Comparison of ENCODE assay signal across 12 cellular contexts in the genomic region with DNA sequence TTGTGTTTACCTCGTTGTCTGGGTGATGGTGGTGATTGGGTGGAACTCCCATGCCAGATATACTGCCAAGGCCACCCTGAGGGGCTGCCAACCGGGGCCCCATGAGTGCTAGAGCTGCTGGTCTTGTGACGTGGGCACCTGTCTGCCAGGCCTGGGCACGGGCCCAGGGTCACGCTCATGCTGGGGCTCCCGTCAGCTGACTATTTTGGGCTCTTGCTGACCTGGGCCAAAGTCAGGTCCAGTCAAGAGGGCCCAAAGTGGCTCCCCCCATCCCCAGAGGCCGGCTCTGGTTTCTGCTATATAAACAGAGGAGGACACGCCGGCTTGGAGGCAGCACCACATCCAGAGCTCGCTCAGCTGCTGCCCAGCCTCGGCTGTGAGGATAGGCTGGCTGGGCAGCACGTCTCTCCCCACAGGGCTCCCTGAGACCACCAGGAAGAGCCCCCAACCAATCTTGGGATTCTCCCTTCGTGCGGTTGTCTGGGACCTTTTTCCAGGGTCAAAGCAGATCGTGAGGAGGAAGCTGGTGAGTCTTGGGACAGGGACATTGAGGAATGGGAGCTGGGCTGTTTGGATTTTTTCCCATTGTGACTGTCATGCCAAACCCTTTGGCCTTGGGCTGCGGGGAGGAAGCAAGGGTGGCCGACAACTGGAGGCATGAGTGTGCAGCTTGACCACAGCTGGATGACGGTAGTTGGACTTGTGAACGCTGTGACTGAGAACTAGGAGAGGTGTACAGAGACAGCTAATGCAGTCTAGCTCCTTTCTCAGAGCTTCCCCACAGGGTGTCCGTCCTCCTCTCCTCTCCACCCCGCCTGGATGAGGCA. TPM values are rescaled to one million over a fixed set of nuclear protein-coding genes. Genes with fewer than 3 reads are reported as not detected.
A peak's percentile ranks its signal among the peaks of the same experiment; 100 is the strongest.
DNase-seq lines count a peak whose midpoint lies in the region; ATAC-seq and TF ChIP-seq lines count a peak whose summit lies in the region.
"Had no signal": no experiment of that assay in that cellular context is flagged by ENCODE, and none has a peak within 500 bp of the region (broad histone marks: within the 10 kb centered on the region; RNA-seq: fewer than 3 reads in every experiment).

No MANE protein-coding gene starts in this region.

- peak overlapping the region; percentile 64 for H3K27ac ChIP-seq in muscle layer of colon (ENCODE audit: low read depth, low read length)
- peak overlapping the region; percentile 95 to 98 (median 95) for H3K27ac ChIP-seq in thyroid gland
- H3K27ac ChIP-seq in smooth muscle cell (ENCODE audit: low read depth) = no peak overlapping the region

- H3K27me3 ChIP-seq in muscle layer of colon (ENCODE audit: control insufficient read depth in 1 of 2, insufficient read depth in 2 of 2, low read length in 2 of 2) (no peaks in the 10 kb centered on the region), thyroid gland (no peaks in the 10 kb centered on the region), smooth muscle cell (ENCODE audit: low read depth) (no peaks in the 10 kb centered on the region)

- TF ChIP-seq CTCF in thyroid gland (IDR thresholded peaks at IDR 0.05) = no peak
- no peak for TF ChIP-seq CTCF in smooth muscle cell (IDR thresholded peaks at IDR 0.05; ENCODE audit: borderline replicate concordance, insufficient read depth, poor library complexity, severe bottlenecking)

- TF ChIP-seq POLR2A in thyroid gland (IDR thresholded peaks at IDR 0.05) = peak in 1 of 2 donors; percentile 72

- no peak overlapping the region for H3K4me2 ChIP-seq in smooth muscle cell

- no peak overlapping the region for H2AFZ ChIP-seq in smooth muscle cell (ENCODE audit: low read depth)

- no peak overlapping the region for H3K4me3 ChIP-seq in muscle layer of colon (ENCODE audit: low read depth in 1 of 2, low read length in 2 of 2)
- no peak overlapping the region for H3K4me3 ChIP-seq in thyroid gland (replicated peaks in 1 of 3)
- H3K4me3 ChIP-seq in smooth muscle cell = no peak overlapping the region

- H3K9me3 ChIP-seq in muscle layer of colon (ENCODE audit: low read length) = no peaks in the 10 kb centered on the region
- no peaks in the 10 kb centered on the region for H3K9me3 ChIP-seq in thyroid gland
- H3K9me3 ChIP-seq in smooth muscle cell (replicated peaks; ENCODE audit: low read depth) = no peaks in the 10 kb centered on the region

- WGBS in thyroid gland, 2 donors = 39 to 44% methylated on average over 18 to 20 of the region's 21 CpGs
- 94% methylated on average over 21 of the region's 21 CpGs for WGBS in smooth muscle cell (ENCODE audit: low lambda C conversion rate)

- H3K79me2 ChIP-seq in smooth muscle cell (ENCODE audit: low read depth) = peaks cover 20% of the 10 kb centered on the region

- H3F3A ChIP-seq in smooth muscle cell (ENCODE audit: low read depth) = no peaks in the 10 kb centered on the region

- H3K36me3 ChIP-seq in muscle layer of colon (ENCODE audit: insufficient read depth, low read length) = no peaks in the 10 kb centered on the region
- H3K36me3 ChIP-seq in thyroid gland = no peaks in the 10 kb centered on the region
- H3K36me3 ChIP-seq in smooth muscle cell (ENCODE audit: low read depth) = no peaks in the 10 kb centered on the region

- intact Hi-C loops in thyroid gland (cut with DNase I) = no loop called here

- DNase-seq in NCI-H2196 treated with DMSO at 0.1 percent for 48 hours (lab: John Stamatoyannopoulos, UW; ENCODE audit: unreplicated experiment) = peak; percentile 89
- peak; percentile 70 for DNase-seq in fibroblast of gingiva (ENCODE audit: low read depth)
- DNase-seq in thyroid gland = peak; percentile 92 to 94
- DNase-seq in smooth muscle cell (lab: John Stamatoyannopoulos, UW; ENCODE audit: unreplicated experiment) = no peak
- DNase-seq in NK-92 (lab: John Stamatoyannopoulos, UW; ENCODE audit: unreplicated experiment) = no peak
- DNase-seq: activated CD4-positive, alpha-beta T cell treated with anti-CD3 and anti-CD28 coated beads, Interleukin-2, amount 50 U/mL, for 4 hours; activated naive CD4-positive, alpha-beta T cell treated with anti-CD3 and anti-CD28 coated beads, Interleukin-2, amount 50 U/mL, for 16 hours; DMS 273 treated with DMSO at 0.1 percent for 48 hours; NCI-H1105 had no signal

- H3K4me1 ChIP-seq in muscle layer of colon (ENCODE audit: insufficient read depth, low read length) (peaks cover 50% of the 10 kb centered on the region), thyroid gland (peaks cover 34 to 79% of the 10 kb centered on the region in 2 donors), smooth muscle cell (ENCODE audit: low read depth) (peaks cover 2% of the 10 kb centered on the region)

- ATAC-seq in HG03175 (IDR thresholded peaks at IDR 0.05; ENCODE audit: unreplicated experiment) (no peak), GM21515 (IDR thresholded peaks at IDR 0.05; ENCODE audit: unreplicated experiment) (no peak)

- H3K9ac ChIP-seq in muscle layer of colon (ENCODE audit: low read length) = peak overlapping the region; percentile 82
- H3K9ac ChIP-seq in smooth muscle cell (ENCODE audit: low read depth) = no peak overlapping the region

- peaks cover 31% of the 10 kb centered on the region for H4K20me1 ChIP-seq in smooth muscle cell (ENCODE audit: low read depth)

RNA-seq across cellular contexts. Expression of gene NR4A1, which starts 7.6 kb away (rescaled TPM):
- total RNA-seq in thyroid gland = 100 to 1,000 TPM in 1 of 4 donors, 10 to 100 TPM in 3; 46.3 to 156 (median 83.5) TPM
- 178 and 182 TPM in 2 replicates for total RNA-seq in smooth muscle cell
- polyA plus RNA-seq in smooth muscle cell = 510 and 634 TPM in 2 replicates

RNA-seq across cellular contexts. Expression of gene ATG101, which starts 26.2 kb away (rescaled TPM):
- 10 to 100 TPM; 40.7 to 61.1 (median 48.0) TPM for total RNA-seq in thyroid gland
- 62.6 and 73.4 TPM in 2 replicates for total RNA-seq in smooth muscle cell
- 114 and 120 TPM in 2 replicates for polyA plus RNA-seq in smooth muscle cell

RNA-seq across cellular contexts. Expression of gene SMIM41, which starts 35.9 kb away (rescaled TPM):
- total RNA-seq in thyroid gland (under 1 TPM in 1 of 4 donors, not detected in 3; 0.67 TPM), smooth muscle cell (not detected in 2 replicates)
- not detected in 2 replicates for polyA plus RNA-seq in smooth muscle cell

RNA-seq across cellular contexts. Expression of gene TAMALIN, which starts 36.9 kb away (rescaled TPM):
- total RNA-seq in thyroid gland (10 to 100 TPM in 3 of 4 donors, 1 to 10 TPM in 1; 9.8 to 20.8 (median 14.5) TPM), smooth muscle cell (4.1 and 12.2 TPM in 2 replicates)
- polyA plus RNA-seq in smooth muscle cell = 32.4 and 36.8 TPM in 2 replicates

Comparison
In these comparisons a context has a peak if more than half of its experiments do, and no peak if none do; other contexts are left out.
1. DNase-seq: peak in NCI-H2196 treated with DMSO at 0.1 percent for 48 hours (single experiment), fibroblast of gingiva (single experiment) and thyroid gland (2 of 2); none in smooth muscle cell (single experiment) and NK-92 (single experiment).